Comparison of ENCODE assay signal across 23 cellular contexts in the genomic region with DNA sequence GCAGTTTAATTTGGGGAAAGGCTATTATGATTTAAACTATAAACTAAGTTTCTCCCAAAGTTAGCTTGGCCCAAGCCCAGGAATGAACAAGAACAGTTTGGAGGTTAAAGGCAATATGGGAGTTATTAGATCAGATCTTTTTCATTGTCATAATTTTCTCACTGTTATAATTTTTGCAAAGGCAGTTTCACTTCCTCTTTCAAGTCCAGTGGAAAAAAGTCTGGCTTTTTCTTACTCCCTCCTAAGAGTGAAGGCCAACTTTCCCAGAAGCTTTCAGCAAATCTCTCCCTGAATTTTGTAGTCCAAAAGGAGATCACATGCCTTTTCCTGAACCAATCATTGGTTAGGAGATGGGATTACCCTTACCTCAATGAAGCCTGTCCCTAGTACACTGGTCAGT. TPM values are rescaled to one million over a fixed set of nuclear protein-coding genes. Genes with fewer than 3 reads are reported as not detected.
"Had no signal": no experiment of that assay in that cellular context is flagged by ENCODE, and none has a peak within 500 bp of the region (broad histone marks: within the 10 kb centered on the region; RNA-seq: fewer than 3 reads in every experiment).

No MANE protein-coding gene starts in this region.

- H3K9me3 Mint-ChIP-seq: activated CD4-positive, alpha-beta memory T cell treated with anti-CD3 and anti-CD28 coated beads for 36 hours; activated naive CD4-positive, alpha-beta T cell treated with anti-CD3 and anti-CD28 coated beads, Interleukin-2, amount 10 ng/mL, durations not matched to agents 7 days and 5 days; effector memory CD8-positive, alpha-beta T cell had no signal

- H3K9me3 ChIP-seq: ascending aorta had no signal

- H3K27ac Mint-ChIP-seq: activated CD4-positive, alpha-beta memory T cell treated with anti-CD3 and anti-CD28 coated beads for 36 hours; activated CD8-positive, alpha-beta memory T cell treated with anti-CD3 and anti-CD28 coated beads, Interleukin-2, amount 10 ng/mL, durations not matched to agents 7 days and 5 days; activated naive CD4-positive, alpha-beta T cell treated with anti-CD3 and anti-CD28 coated beads, Interleukin-2, amount 10 ng/mL, durations not matched to agents 7 days and 5 days; effector memory CD8-positive, alpha-beta T cell; nephron; progenitor cell of endocrine pancreas had no signal

- H3K36me3 Mint-ChIP-seq: activated CD4-positive, alpha-beta memory T cell treated with anti-CD3 and anti-CD28 coated beads for 36 hours; activated naive CD4-positive, alpha-beta T cell treated with anti-CD3 and anti-CD28 coated beads, Interleukin-2, amount 10 ng/mL, durations not matched to agents 7 days and 5 days had no signal

- DNase-seq: activated CD4-positive, alpha-beta memory T cell treated with anti-CD3 and anti-CD28 coated beads for 36 hours; activated CD8-positive, alpha-beta memory T cell treated with anti-CD3 and anti-CD28 coated beads, Interleukin-2, amount 10 ng/mL, durations not matched to agents 7 days and 5 days; activated naive CD4-positive, alpha-beta T cell treated with anti-CD3 and anti-CD28 coated beads, Interleukin-2, amount 10 ng/mL, durations not matched to agents 7 days and 5 days; activated T-cell treated with anti-CD3 and anti-CD28 coated beads, Interleukin-2, amount 50 U/mL, for 1 hour; cerebellar nuclear complex; dermis blood vessel endothelial cell; effector memory CD8-positive, alpha-beta T cell; foreskin melanocyte; left ventricle myocardium inferior; mesenchymal stem cell; right cardiac atrium; small intestine; stimulated activated CD4-positive, alpha-beta T cell treated with anti-CD3 and anti-CD28 coated beads, Interleukin-4, amount 100 ng/mL, for 24 hours; stimulated activated naive CD8-positive, alpha-beta T cell treated with anti-CD3 and anti-CD28 coated beads, Interleukin-15, Interleukin-2, amounts not matched to agents 100 U/mL and 50 U/mL, for 24 hours; trophoblast cell had no signal

- H3K4me1 Mint-ChIP-seq: nephron had no signal

- H3K4me1 ChIP-seq: breast epithelium, left ventricle myocardium inferior had no signal

- FAIRE-seq: small intestine had no signal

- H3K4me3 ChIP-seq: ascending aorta, breast epithelium, left ventricle myocardium inferior had no signal

- H3K27me3 ChIP-seq: ascending aorta, breast epithelium had no signal

- H3K36me3 ChIP-seq: ascending aorta, breast epithelium, left ventricle myocardium inferior had no signal

- H3K27me3 Mint-ChIP-seq: activated CD4-positive, alpha-beta memory T cell treated with anti-CD3 and anti-CD28 coated beads for 36 hours; effector memory CD8-positive, alpha-beta T cell had no signal

- H3K27ac ChIP-seq: ascending aorta, breast epithelium, left ventricle myocardium inferior, VCaP had no signal

- H3K4me3 Mint-ChIP-seq: activated CD4-positive, alpha-beta memory T cell treated with anti-CD3 and anti-CD28 coated beads for 36 hours; activated CD8-positive, alpha-beta memory T cell treated with anti-CD3 and anti-CD28 coated beads, Interleukin-2, amount 10 ng/mL, durations not matched to agents 7 days and 5 days; activated naive CD4-positive, alpha-beta T cell treated with anti-CD3 and anti-CD28 coated beads, Interleukin-2, amount 10 ng/mL, durations not matched to agents 7 days and 5 days; effector memory CD8-positive, alpha-beta T cell; nephron had no signal

- ATAC-seq: activated CD8-positive, alpha-beta memory T cell treated with anti-CD3 and anti-CD28 coated beads, Interleukin-2, amount 10 ng/mL, durations not matched to agents 7 days and 5 days; effector memory CD8-positive, alpha-beta T cell; right cardiac atrium; stimulated activated naive CD8-positive, alpha-beta T cell treated with anti-CD3 and anti-CD28 coated beads, Interleukin-15, Interleukin-2, amounts not matched to agents 100 U/mL and 50 U/mL, for 24 hours had no signal

RNA-seq across cellular contexts. Expression of gene TMIGD1, which starts 33.1 kb away (rescaled TPM):
- total RNA-seq: activated CD4-positive, alpha-beta memory T cell treated with anti-CD3 and anti-CD28 coated beads for 36 hours; activated CD8-positive, alpha-beta memory T cell treated with anti-CD3 and anti-CD28 coated beads, Interleukin-2, amount 10 ng/mL, durations not matched to agents 7 days and 5 days; ascending aorta; dermis blood vessel endothelial cell; kidney epithelial cell; left ventricle myocardium inferior; mucosa of gallbladder; omental fat pad; progenitor cell of endocrine pancreas; right cardiac atrium had no signal
- polyA plus RNA-seq: right cardiac atrium had no signal
